Comparison of ENCODE assay signal across 12 cellular contexts in the genomic region with DNA sequence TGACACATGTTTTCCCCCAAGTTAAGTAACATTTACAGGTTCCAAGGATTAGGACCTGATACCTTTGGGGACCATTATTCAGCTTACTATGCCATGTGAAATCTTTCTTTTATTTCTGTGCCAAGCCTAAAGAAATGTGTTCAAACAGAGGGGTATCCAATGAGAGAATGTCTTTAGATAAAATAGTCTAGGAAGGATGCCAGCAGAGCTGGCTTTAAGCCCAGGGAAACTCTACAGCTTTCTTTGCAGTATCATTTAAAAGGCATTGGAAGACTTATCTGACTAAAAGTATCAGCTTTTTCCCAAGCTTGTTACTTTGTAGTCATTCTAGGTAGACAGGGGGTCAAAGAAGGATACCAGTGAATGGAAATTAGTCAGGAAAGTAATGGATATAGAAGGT.
DNase-seq lines count a peak whose midpoint lies in the region; FAIRE-seq and TF ChIP-seq lines count a peak whose summit lies in the region.
"Had no signal": no experiment of that assay in that cellular context is flagged by ENCODE, and none has a peak within 500 bp of the region (broad histone marks: within the 10 kb centered on the region; RNA-seq: fewer than 3 reads in every experiment).

No MANE protein-coding gene starts in this region.

- H3K9ac ChIP-seq in keratinocyte (ENCODE audit: control insufficient read depth, extremely low read depth, insufficient read depth, low read length) = no peak overlapping the region

- no peak overlapping the region for H3K4me3 ChIP-seq in AG04449 (ENCODE audit: low read depth, low read length)
- no peak overlapping the region for H3K4me3 ChIP-seq in keratinocyte (ENCODE audit: control insufficient read depth in 2 of 3, extremely low read depth in 1 of 3, insufficient read depth in 2 of 3, low read depth in 1 of 3, low read length in 3 of 3)
- H3K4me3 ChIP-seq: right lobe of liver, transverse colon had no signal

- TF ChIP-seq CTCF in AG04449 (IDR thresholded peaks at IDR 0.05; ENCODE audit: insufficient read depth, low read length, missing control alignments) (no peak), keratinocyte (optimal IDR thresholded peaks at IDR 0.05 in 1 of 3, IDR thresholded peaks at IDR 0.05 in 1 of 3, conservative IDR thresholded peaks at IDR 0.05 in 1 of 3; ENCODE audit: extremely low read depth in 1 of 3, insufficient read depth in 2 of 3, low read length in 3 of 3) (no peak), GM13977 (IDR thresholded peaks at IDR 0.05; ENCODE audit: extremely low read depth, insufficient read depth, missing control alignments) (no peak)

- CTCF ChIA-PET in AG04449 (lab: Yijun Ruan, JAX) = no interaction called here

- peak; percentile 58 for DNase-seq in AG04449 (ENCODE audit: low read depth, low spot score)
- DNase-seq in M059J (ENCODE audit: low read depth) = peak; percentile 60
- peak; percentile 82 for DNase-seq in amniotic epithelial cell (ENCODE audit: low read depth)
- no peak for DNase-seq in keratinocyte (ENCODE audit: low read depth, low spot score)
- DNase-seq in cardiac septum (ENCODE audit: low spot score) = no peak
- DNase-seq in GM13977 (ENCODE audit: low spot score) = no peak
- DNase-seq in activated CD4-positive, alpha-beta T cell treated with anti-CD3 and anti-CD28 coated beads for 48 hours = no peak
- DNase-seq in kidney tubule cell (ENCODE audit: low spot score) = no peak
- DNase-seq: amniotic stem cell, right lobe of liver, transverse colon had no signal

- intact Hi-C loops in cardiac septum (cut with DNase I) = no loop called here

- dilution Hi-C loops in keratinocyte (cut with MboI; ENCODE audit: extremely low pct_ligation_motif_present, low sequenced_read_pairs) = no loop called here

- H3K4me1 ChIP-seq in keratinocyte (ENCODE audit: control insufficient read depth, extremely low read depth, insufficient read depth, low read length) = peaks cover 43% of the 10 kb centered on the region
- H3K4me1 ChIP-seq: transverse colon had no signal

- H3K4me2 ChIP-seq in keratinocyte (ENCODE audit: control insufficient read depth, extremely low read depth, insufficient read depth, low read depth, low read length) = no peak overlapping the region

- H4K20me1 ChIP-seq in keratinocyte (ENCODE audit: control insufficient read depth, extremely low read depth, insufficient read depth, low read length) = no peaks in the 10 kb centered on the region

- peak; percentile 55 for FAIRE-seq in keratinocyte (lab: Jason Lieb, UNC)
- FAIRE-seq: endometrium had no signal

- H2AFZ ChIP-seq in keratinocyte (ENCODE audit: control insufficient read depth, low read length) = no peak overlapping the region

- no peak overlapping the region for H3K27ac ChIP-seq in keratinocyte (ENCODE audit: control insufficient read depth, insufficient read depth, low read length)
- H3K27ac ChIP-seq: right lobe of liver, transverse colon had no signal

- POLR2A ChIA-PET in AG04449 (lab: Yijun Ruan, JAX) = no interaction called here

- no peaks in the 10 kb centered on the region for H3K79me2 ChIP-seq in keratinocyte (ENCODE audit: control insufficient read depth, insufficient read depth, low read length)

- in situ Hi-C loops in GM13977 (cut with MboI; ENCODE audit: low pct_unique_long_range_greater_than_20kb, low sequenced_read_pairs, unreplicated experiment) = no loop called here

- H3K36me3 ChIP-seq in keratinocyte (ENCODE audit: control insufficient read depth in 2 of 2, extremely low read depth in 1 of 2, insufficient read depth in 2 of 2, low read length in 2 of 2) = no peaks in the 10 kb centered on the region
- H3K36me3 ChIP-seq: right lobe of liver, transverse colon had no signal

- H3K9me1 ChIP-seq in keratinocyte (ENCODE audit: control insufficient read depth, extremely low read depth, insufficient read depth, low read length) = no peaks in the 10 kb centered on the region

- no peaks in the 10 kb centered on the region for H3K9me3 ChIP-seq in keratinocyte (ENCODE audit: control insufficient read depth, low read depth, low read length)
- H3K9me3 ChIP-seq: right lobe of liver, transverse colon had no signal

- H3K27me3 ChIP-seq in keratinocyte (ENCODE audit: control insufficient read depth, extremely low read depth, insufficient read depth, low read length) = no peaks in the 10 kb centered on the region
- H3K27me3 ChIP-seq: right lobe of liver, transverse colon had no signal

Comparison
In these comparisons a context has a peak if more than half of its experiments do, and no peak if none do; other contexts are left out.
1. DNase-seq: peak in AG04449 (single experiment), M059J (single experiment) and amniotic epithelial cell (single experiment); none in keratinocyte (single experiment), cardiac septum (single experiment), GM13977 (single experiment), activated CD4-positive, alpha-beta T cell treated with anti-CD3 and anti-CD28 coated beads for 48 hours (single experiment) and kidney tubule cell (single experiment).